Comparison of ENCODE assay signal across 8 cellular contexts in genomic region chr14:72962336-72962754, GRCh38. TPM values are rescaled to one million over a fixed set of nuclear protein-coding genes. Genes with fewer than 3 reads are reported as not detected.
DNase-seq lines count a peak whose midpoint lies in the region; ATAC-seq, FAIRE-seq and TF ChIP-seq lines count a peak whose summit lies in the region.
"Not testable (repeated sequence)": the region's sequence is repeated elsewhere in the genome, so short reads cannot be mapped to it uniquely, and the experiment has no call there.

No MANE protein-coding gene starts in this region.

- H3K4me3 ChIP-seq in SJCRH30 = peak overlapping the region; percentile 11; the same call in 1 of the 2 replicates
- not testable (repeated sequence) for H3K4me3 ChIP-seq in bronchial epithelial cell (ENCODE audit: low read depth, low read length); fibroblast of villous mesenchyme (ENCODE audit: low read depth, low read length); mucosa of descending colon; transverse colon

- not testable (repeated sequence) for H3K4me1 ChIP-seq in SJCRH30; mucosa of descending colon (ENCODE audit: low read depth); transverse colon

- peak; percentile 42 for ATAC-seq in mucosa of descending colon

- not testable (repeated sequence) for TF ChIP-seq EP300 in transverse colon (IDR thresholded peaks at IDR 0.05; ENCODE audit: low read depth)

- in situ Hi-C loops in transverse colon (cut with MboI; ENCODE audit: low pct_ligation_motif_present in 1 of 4, low pct_unique_long_range_greater_than_20kb in 1 of 4, low sequenced_read_pairs in 3 of 4) = not testable (repeated sequence)

- H3K36me3 ChIP-seq in SJCRH30; bronchial epithelial cell (ENCODE audit: control insufficient read depth, insufficient read depth, low read length); mucosa of descending colon (ENCODE audit: low read depth); transverse colon: not testable (repeated sequence)

- WGBS in transverse colon (ENCODE audit: low coverage in 1 of 2), 2 donors = 49 to 69% methylated on average over 3 to 10 of the region's 10 CpGs

- not testable (repeated sequence) for H3K9me3 ChIP-seq in SJCRH30 (replicated peaks); mucosa of descending colon; transverse colon

- intact Hi-C loops in mucosa of descending colon (cut with DNase I, micrococcal nuclease); transverse colon (cut with DNase I; ENCODE audit: low total_unique reads): not testable (repeated sequence)

- not testable (repeated sequence) for H3K27me3 ChIP-seq in SJCRH30; bronchial epithelial cell (ENCODE audit: control insufficient read depth, insufficient read depth, low read length); transverse colon

- DNase-seq in DMS153 (lab: John Stamatoyannopoulos, UW) = peak; percentile 16
- not testable (repeated sequence) for DNase-seq in HTR-8/SVneo (ENCODE audit: insufficient read length, low spot score)
- DNase-seq in NCI-H2227 (lab: John Stamatoyannopoulos, UW; ENCODE audit: unreplicated experiment) = peak; percentile 81
- DNase-seq in SJCRH30 = peak; percentile 81 to 84
- DNase-seq in bronchial epithelial cell (ENCODE audit: low read depth) = peak; percentile 41
- DNase-seq in fibroblast of villous mesenchyme (ENCODE audit: low read depth) = peak; percentile 66
- DNase-seq in mucosa of descending colon = peak in 1 of 3 donors; percentile 28
- peak; percentile 11 for DNase-seq in transverse colon

- not testable (repeated sequence) for TF ChIP-seq POLR2A in transverse colon (IDR thresholded peaks at IDR 0.05)

- peak; percentile 75 for FAIRE-seq in HTR-8/SVneo (lab: Jason Lieb, UNC)
- FAIRE-seq in bronchial epithelial cell (lab: Jason Lieb, UNC) = not testable (repeated sequence)

- peak overlapping the region; percentile 12; the same call in 1 of the 2 replicates for H3K27ac ChIP-seq in SJCRH30
- not testable (repeated sequence) for H3K27ac ChIP-seq in transverse colon

- TF ChIP-seq CTCF in bronchial epithelial cell (IDR thresholded peaks at IDR 0.05; ENCODE audit: insufficient read depth, low read length, severe bottlenecking); fibroblast of villous mesenchyme (IDR thresholded peaks at IDR 0.05; ENCODE audit: insufficient read depth, low read depth, low read length); mucosa of descending colon (IDR thresholded peaks at IDR 0.05); transverse colon (IDR thresholded peaks at IDR 0.05): not testable (repeated sequence)

RNA-seq across cellular contexts. Expression of gene DCAF4, which starts 36.1 kb away (rescaled TPM):
- total RNA-seq in SJCRH30 (2014; rRNA removed; shearing (Covaris generic)) = 16.1 and 17.0 TPM in 2 replicates
- total RNA-seq in bronchial epithelial cell (8.7 and 14.0 TPM in 2 replicates), fibroblast of villous mesenchyme (12.5 and 14.8 TPM in 2 replicates), mucosa of descending colon (10 to 100 TPM; 13.9 to 27.0 (median 15.7) TPM), transverse colon (100 to 1,000 TPM in 1 of 4 donors, 10 to 100 TPM in 2, 1 to 10 TPM in 1; 7.9 to 211 (median 22.8) TPM)
